ENCODE assay signal across 9 cellular contexts in genomic region chr16:75205438-75205837, GRCh38. TPM values are rescaled to one million over a fixed set of nuclear protein-coding genes. Genes with fewer than 3 reads are reported as not detected.
"Had no signal": no experiment of that assay in that cellular context is flagged by ENCODE, and none has a peak within 500 bp of the region (broad histone marks: within the 10 kb centered on the region; RNA-seq: fewer than 3 reads in every experiment).

No MANE protein-coding gene starts in this region.

RNA-seq across cellular contexts. Expression of gene CTRB2, which starts 1.5 kb away (rescaled TPM):
- total RNA-seq: LHCN-M2, MCF 10A, NCI-H460, OCI-LY7, PC-9, Right ventricle myocardium inferior, RPMI7951, SJCRH30, SK-MEL-5 had no signal

RNA-seq across cellular contexts. Expression of gene CTRB1, which starts 13.3 kb away (rescaled TPM):
- total RNA-seq: LHCN-M2, MCF 10A, NCI-H460, OCI-LY7, PC-9, Right ventricle myocardium inferior, RPMI7951, SJCRH30, SK-MEL-5 had no signal
